Comparison of ENCODE assay signal across 33 cellular contexts in the genomic region with DNA sequence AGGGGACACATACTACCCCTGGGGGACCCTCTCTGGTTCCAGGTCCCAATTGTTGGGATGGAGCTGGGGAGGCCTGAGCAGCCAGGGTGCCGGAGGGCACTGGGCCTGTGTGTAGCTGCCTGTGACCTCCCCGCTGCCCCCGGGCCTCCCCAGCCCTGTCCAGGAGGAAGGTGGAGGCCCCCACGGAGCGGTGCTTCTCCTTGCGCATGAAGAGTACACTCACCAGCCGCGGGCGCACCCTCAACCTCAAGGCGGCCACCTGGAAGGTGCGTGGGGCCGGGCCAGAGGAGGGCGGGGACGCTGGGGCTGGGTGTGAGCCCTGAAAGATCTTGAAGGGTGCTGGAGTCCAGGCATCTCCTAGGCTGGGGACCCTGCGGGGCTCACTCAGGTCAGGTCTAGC. TPM values are rescaled to one million over a fixed set of nuclear protein-coding genes. Genes with fewer than 3 reads are reported as not detected.
"Had no signal": no experiment of that assay in that cellular context is flagged by ENCODE, and none has a peak within 500 bp of the region (broad histone marks: within the 10 kb centered on the region; RNA-seq: fewer than 3 reads in every experiment).

No MANE protein-coding gene starts in this region.

- H3K27ac ChIP-seq: ascending aorta, breast epithelium, cardiac muscle cell had no signal

- H3K27ac Mint-ChIP-seq: activated CD4-positive, alpha-beta memory T cell treated with anti-CD3 and anti-CD28 coated beads for 36 hours; activated CD4-positive, alpha-beta T cell treated with anti-CD3 and anti-CD28 coated beads for 36 hours; activated CD4-positive, alpha-beta T cell treated with anti-CD3 and anti-CD28 coated beads, Interleukin-2, amount 10 ng/mL, durations not matched to agents 24 days and 14 days; activated CD8-positive, alpha-beta memory T cell treated with anti-CD3 and anti-CD28 coated beads, Interleukin-2, amount 10 ng/mL, durations not matched to agents 7 days and 5 days; activated CD8-positive, alpha-beta T cell treated with anti-CD3 and anti-CD28 coated beads, Interleukin-2, amount 10 ng/mL, durations not matched to agents 7 days and 5 days; activated naive CD4-positive, alpha-beta T cell treated with anti-CD3 and anti-CD28 coated beads, Interleukin-2, amount 10 ng/mL, durations not matched to agents 7 days and 5 days; activated naive CD4-positive, alpha-beta T cell treated with anti-CD3 and anti-CD28 coated beads, Interleukin-2, amount 50 U/mL, for 72 hours; activated naive CD8-positive, alpha-beta T cell treated with anti-CD3 and anti-CD28 coated beads, Interleukin-2, amount 10 ng/mL, durations not matched to agents 7 days and 5 days; activated T-helper 1 cell treated with anti-CD3 and anti-CD28 coated beads, Interleukin-12 subunit alpha, Interleukin-12 subunit beta, Interleukin-2, Interleukin-4 antibody, amounts not matched to agents 30 ng/mL and 10 ng/mL and 1 ng/mL, durations not matched to agents 14 hours and 24 hours and 36 hours; activated T-helper 2 cell treated with anti-CD3 and anti-CD28 coated beads, Interferon-gamma antibody, Interleukin-2, Interleukin-4, amounts not matched to agents 10 μg/mL and 5 μg/mL and 100 μg/mL, durations not matched to agents 14 hours and 24 hours and 36 hours; effector memory CD8-positive, alpha-beta T cell had no signal

- H3K9me3 Mint-ChIP-seq: effector memory CD8-positive, alpha-beta T cell had no signal

- H3K4me3 Mint-ChIP-seq: activated CD4-positive, alpha-beta memory T cell treated with anti-CD3 and anti-CD28 coated beads for 36 hours; activated CD4-positive, alpha-beta T cell treated with anti-CD3 and anti-CD28 coated beads for 36 hours; activated CD4-positive, alpha-beta T cell treated with anti-CD3 and anti-CD28 coated beads, Interleukin-2, amount 10 ng/mL, durations not matched to agents 24 days and 14 days; activated CD8-positive, alpha-beta memory T cell treated with anti-CD3 and anti-CD28 coated beads, Interleukin-2, amount 10 ng/mL, durations not matched to agents 7 days and 5 days; activated CD8-positive, alpha-beta T cell treated with anti-CD3 and anti-CD28 coated beads, Interleukin-2, amount 10 ng/mL, durations not matched to agents 7 days and 5 days; activated naive CD4-positive, alpha-beta T cell treated with anti-CD3 and anti-CD28 coated beads, Interleukin-2, amount 10 ng/mL, durations not matched to agents 7 days and 5 days; activated naive CD8-positive, alpha-beta T cell treated with anti-CD3 and anti-CD28 coated beads, Interleukin-2, amount 10 ng/mL, durations not matched to agents 7 days and 5 days; activated T-helper 1 cell treated with anti-CD3 and anti-CD28 coated beads, Interleukin-12 subunit alpha, Interleukin-12 subunit beta, Interleukin-2, Interleukin-4 antibody, amounts not matched to agents 30 ng/mL and 10 ng/mL and 1 ng/mL, durations not matched to agents 14 hours and 24 hours and 36 hours; brain; central memory CD8-positive, alpha-beta T cell; effector memory CD8-positive, alpha-beta T cell had no signal

- ATAC-seq: activated CD4-positive, alpha-beta T cell treated with anti-CD3 and anti-CD28 coated beads for 36 hours; activated CD8-positive, alpha-beta memory T cell treated with anti-CD3 and anti-CD28 coated beads, Interleukin-2, amount 10 ng/mL, durations not matched to agents 7 days and 5 days; activated CD8-positive, alpha-beta T cell treated with anti-CD3 and anti-CD28 coated beads, Interleukin-2, amount 10 ng/mL, durations not matched to agents 7 days and 5 days; activated naive CD4-positive, alpha-beta T cell treated with anti-CD3 and anti-CD28 coated beads, Interleukin-2, amount 50 U/mL, for 72 hours; effector memory CD8-positive, alpha-beta T cell had no signal

- H3K9me3 ChIP-seq: ascending aorta had no signal

- H3K4me1 ChIP-seq: breast epithelium had no signal

- H3K36me3 Mint-ChIP-seq: activated naive CD4-positive, alpha-beta T cell treated with anti-CD3 and anti-CD28 coated beads, Interleukin-2, amount 10 ng/mL, durations not matched to agents 7 days and 5 days; activated naive CD8-positive, alpha-beta T cell treated with anti-CD3 and anti-CD28 coated beads, Interleukin-2, amount 10 ng/mL, durations not matched to agents 7 days and 5 days had no signal

- H3K27me3 Mint-ChIP-seq: activated CD4-positive, alpha-beta memory T cell treated with anti-CD3 and anti-CD28 coated beads for 36 hours; activated CD4-positive, alpha-beta T cell treated with anti-CD3 and anti-CD28 coated beads for 36 hours; activated CD4-positive, alpha-beta T cell treated with anti-CD3 and anti-CD28 coated beads, Interleukin-2, amount 10 ng/mL, durations not matched to agents 24 days and 14 days; activated CD8-positive, alpha-beta memory T cell treated with anti-CD3 and anti-CD28 coated beads, Interleukin-2, amount 10 ng/mL, durations not matched to agents 7 days and 5 days; activated naive CD8-positive, alpha-beta T cell treated with anti-CD3 and anti-CD28 coated beads, Interleukin-2, amount 10 ng/mL, durations not matched to agents 7 days and 5 days; brain; central memory CD8-positive, alpha-beta T cell; effector memory CD8-positive, alpha-beta T cell had no signal

- H3K4me1 Mint-ChIP-seq: activated CD4-positive, alpha-beta T cell treated with anti-CD3 and anti-CD28 coated beads for 36 hours; activated CD4-positive, alpha-beta T cell treated with anti-CD3 and anti-CD28 coated beads, Interleukin-2, amount 10 ng/mL, durations not matched to agents 24 days and 14 days; activated CD8-positive, alpha-beta memory T cell treated with anti-CD3 and anti-CD28 coated beads, Interleukin-2, amount 10 ng/mL, durations not matched to agents 7 days and 5 days; activated naive CD4-positive, alpha-beta T cell treated with anti-CD3 and anti-CD28 coated beads, Interleukin-2, amount 10 ng/mL, durations not matched to agents 7 days and 5 days; activated naive CD8-positive, alpha-beta T cell treated with anti-CD3 and anti-CD28 coated beads, Interleukin-2, amount 10 ng/mL, durations not matched to agents 7 days and 5 days; central memory CD8-positive, alpha-beta T cell had no signal

- H3K27me3 ChIP-seq: ascending aorta, breast epithelium, cardiac muscle cell, esophagus squamous epithelium had no signal

- DNase-seq: activated CD4-positive, alpha-beta memory T cell treated with anti-CD3 and anti-CD28 coated beads for 36 hours; activated CD4-positive, alpha-beta T cell treated with anti-CD3 and anti-CD28 coated beads for 36 hours; activated CD4-positive, alpha-beta T cell treated with anti-CD3 and anti-CD28 coated beads, Interleukin-2, amount 10 ng/mL, durations not matched to agents 24 days and 14 days; activated CD4-positive, CD25-positive, alpha-beta regulatory T cell; activated CD4-positive, CD25-positive, alpha-beta regulatory T cell treated with anti-CD3 and anti-CD28 coated beads, Interleukin-2, amount 50 U/mL, for 72 hours; activated CD8-positive, alpha-beta memory T cell treated with anti-CD3 and anti-CD28 coated beads, Interleukin-2, amount 10 ng/mL, durations not matched to agents 7 days and 5 days; activated CD8-positive, alpha-beta memory T cell treated with anti-CD3 and anti-CD28 coated beads, Interleukin-2, amount 50 U/mL, for 4 hours; activated CD8-positive, alpha-beta T cell treated with anti-CD3 and anti-CD28 coated beads, Interleukin-2, amount 10 ng/mL, durations not matched to agents 7 days and 5 days; activated effector memory CD4-positive, alpha-beta T cell treated with anti-CD3 and anti-CD28 coated beads, Interleukin-2, amount 50 U/mL, for 16 hours; activated naive CD4-positive, alpha-beta T cell; activated naive CD4-positive, alpha-beta T cell treated with anti-CD3 and anti-CD28 coated beads, Interleukin-2, amount 10 ng/mL, durations not matched to agents 7 days and 5 days; activated naive CD8-positive, alpha-beta T cell treated with anti-CD3 and anti-CD28 coated beads, Interleukin-2, amount 10 ng/mL, durations not matched to agents 7 days and 5 days; activated T-cell treated with anti-CD3 and anti-CD28 coated beads, Interleukin-2, amount 50 U/mL, for 1 hour; activated T-cell treated with anti-CD3 and anti-CD28 coated beads, Interleukin-2, amount 50 U/mL, for 48 hours; cortex of kidney; dermis blood vessel endothelial cell; effector CD4-positive, alpha-beta T cell; effector memory CD8-positive, alpha-beta T cell; erythroblast; esophagus squamous epithelium; foreskin melanocyte; glutamatergic neuron; T-helper 2 cell had no signal

- H3K36me3 ChIP-seq: breast epithelium had no signal

- H3K4me3 ChIP-seq: ascending aorta, breast epithelium, cardiac muscle cell, esophagus squamous epithelium had no signal

RNA-seq across cellular contexts. Expression of a gene that starts 11.7 kb away (rescaled TPM):
- total RNA-seq: activated CD4-positive, alpha-beta memory T cell treated with anti-CD3 and anti-CD28 coated beads for 36 hours; activated CD4-positive, alpha-beta T cell treated with anti-CD3 and anti-CD28 coated beads for 36 hours; activated CD4-positive, alpha-beta T cell treated with anti-CD3 and anti-CD28 coated beads, Interleukin-2, amount 10 ng/mL, durations not matched to agents 24 days and 14 days; activated CD8-positive, alpha-beta memory T cell treated with anti-CD3 and anti-CD28 coated beads for 36 hours; activated CD8-positive, alpha-beta memory T cell treated with anti-CD3 and anti-CD28 coated beads, Interleukin-2, amount 10 ng/mL, durations not matched to agents 7 days and 5 days; activated CD8-positive, alpha-beta T cell treated with anti-CD3 and anti-CD28 coated beads, Interleukin-2, amount 10 ng/mL, durations not matched to agents 7 days and 5 days; activated naive CD4-positive, alpha-beta T cell treated with anti-CD3 and anti-CD28 coated beads, Interleukin-2, amount 50 U/mL, for 72 hours; activated naive CD8-positive, alpha-beta T cell treated with anti-CD3 and anti-CD28 coated beads, Interleukin-2, amount 10 ng/mL, durations not matched to agents 7 days and 5 days; activated T-helper 1 cell treated with anti-CD3 and anti-CD28 coated beads, Interleukin-12 subunit alpha, Interleukin-12 subunit beta, Interleukin-2, Interleukin-4 antibody, amounts not matched to agents 30 ng/mL and 10 ng/mL and 1 ng/mL, durations not matched to agents 14 hours and 24 hours and 36 hours; activated T-helper 2 cell treated with anti-CD3 and anti-CD28 coated beads, Interferon-gamma antibody, Interleukin-2, Interleukin-4, amounts not matched to agents 10 μg/mL and 5 μg/mL and 100 μg/mL, durations not matched to agents 14 hours and 24 hours and 36 hours; T-helper 1 cell treated with Interleukin-12 subunit alpha and Interleukin-12 subunit beta and Interleukin-4 antibody, amounts not matched to agents 30 ng/mL and 1 ng/mL, for 36 hours had no signal
